ENCODE assay signal across 27 cellular contexts in genomic region chr14:31977001-31977556, GRCh38.
"Had no signal": no experiment of that assay in that cellular context is flagged by ENCODE, and none has a peak within 500 bp of the region (broad histone marks: within the 10 kb centered on the region; RNA-seq: fewer than 3 reads in every experiment).

No MANE protein-coding gene starts in this region.

- DNase-seq: activated CD4-positive, alpha-beta T cell treated with anti-CD3 and anti-CD28 coated beads for 4 hours; activated CD8-positive, alpha-beta memory T cell treated with anti-CD3 and anti-CD28 coated beads, Interleukin-2, amount 50 U/mL, for 48 hours; activated CD8-positive, alpha-beta T cell treated with anti-CD3 and anti-CD28 coated beads for 36 hours; activated naive CD4-positive, alpha-beta T cell treated with anti-CD3 and anti-CD28 coated beads, Interleukin-2, amount 50 U/mL, for 16 hours; activated naive CD8-positive, alpha-beta T cell treated with anti-CD3 and anti-CD28 coated beads, Interleukin-2, amount 10 ng/mL, durations not matched to agents 7 days and 5 days; activated T-cell treated with anti-CD3 and anti-CD28 coated beads, Interleukin-2, amount 50 U/mL, for 1 hour; aorta; caudate nucleus; colonic mucosa; dermis blood vessel endothelial cell; Karpas-422; MM.1S; NCI-H187; NCI-H2081; NCI-H345; NCI-H510A; NCI-H82; PC-3; SHP77; T-cell; T-helper 2 cell; T1000; WERI-Rb-1 had no signal

- ATAC-seq: activated CD4-positive, CD25-positive, alpha-beta regulatory T cell treated with anti-CD3 and anti-CD28 coated beads, Interleukin-2, amount 50 U/mL, for 24 hours; activated CD8-positive, alpha-beta T cell treated with anti-CD3 and anti-CD28 coated beads for 36 hours; K562; PC-3; T-cell had no signal

- FAIRE-seq: K562, RCC 7860, TTC549 had no signal
